ENCODE assay signal across 19 cellular contexts in the genomic region with DNA sequence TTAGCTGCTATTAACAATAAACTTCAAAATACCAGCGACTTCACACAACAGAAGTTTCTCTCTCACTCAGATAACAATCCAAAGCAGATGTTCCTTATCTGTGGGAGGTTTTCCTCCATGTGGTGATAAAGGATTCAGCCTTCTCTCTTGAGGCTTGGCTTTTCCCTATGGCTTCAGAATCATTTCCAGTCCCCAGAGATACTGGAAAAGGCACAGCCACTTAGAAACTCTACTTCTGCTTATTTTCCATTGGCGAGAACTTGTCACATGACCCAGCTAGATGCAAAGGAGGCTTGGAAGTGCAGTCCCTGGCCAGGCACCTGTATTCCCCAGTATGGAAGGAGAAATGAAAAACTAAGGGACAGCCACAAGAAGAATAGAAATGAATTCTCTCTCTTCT.
DNase-seq lines count a peak whose midpoint lies in the region; ATAC-seq and TF ChIP-seq lines count a peak whose summit lies in the region.
"Had no signal": no experiment of that assay in that cellular context is flagged by ENCODE, and none has a peak within 500 bp of the region (broad histone marks: within the 10 kb centered on the region; RNA-seq: fewer than 3 reads in every experiment).

No MANE protein-coding gene starts in this region.

- H2AFZ ChIP-seq in GM23338 (peak overlapping the region; percentile 28; the same call in 1 of the 2 replicates), hepatocyte (no peak overlapping the region)

- 63% methylated on average over 2 of the region's 2 CpGs for WGBS in hepatocyte (ENCODE audit: low lambda C conversion rate, missing lambda C conversion rate)

- no peaks in the 10 kb centered on the region for H3K9me2 ChIP-seq in GM23338 (ENCODE audit: insufficient read depth)
- H3K9me2 ChIP-seq in hepatocyte (replicated peaks; ENCODE audit: insufficient read depth), result no peaks in the 10 kb centered on the region

- H3K36me3 Mint-ChIP-seq in GM23338 (ENCODE audit: low read depth), result no peaks in the 10 kb centered on the region
- H3K36me3 Mint-ChIP-seq: CD4-positive, CD25-positive, alpha-beta regulatory T cell had no signal

- no peaks in the 10 kb centered on the region for H3K36me3 ChIP-seq in A673 (ENCODE audit: insufficient read depth, low read length, poor library complexity, severe bottlenecking)
- H3K36me3 ChIP-seq in GM23338 (ENCODE audit: insufficient read depth), result no peaks in the 10 kb centered on the region
- no peaks in the 10 kb centered on the region for H3K36me3 ChIP-seq in SK-N-MC (ENCODE audit: insufficient read depth, low read length)
- H3K36me3 ChIP-seq in hepatocyte (replicated peaks; ENCODE audit: insufficient read depth, low read depth), result no peaks in the 10 kb centered on the region
- H3K36me3 ChIP-seq: prostate gland, upper lobe of right lung had no signal

- in situ Hi-C loops in ACHN (cut with HindIII; ENCODE audit: low pct_ligation_motif_present, low pct_unique_long_range_greater_than_20kb, low sequenced_read_pairs), result no loop called here

- H3K4me1 Mint-ChIP-seq in GM23338, result no peaks in the 10 kb centered on the region
- H3K4me1 Mint-ChIP-seq: activated CD4-positive, alpha-beta T cell treated with anti-CD3 and anti-CD28 coated beads for 36 hours; CD4-positive, CD25-positive, alpha-beta regulatory T cell had no signal

- peaks cover 2% of the 10 kb centered on the region for H3K27me3 Mint-ChIP-seq in GM23338 (ENCODE audit: insufficient read depth, low read depth, poor library complexity)

- POLR2A ChIA-PET in A673 (lab: Charles Lee; ENCODE audit: low non-redundant PET), result no interaction called here

- H3K27ac Mint-ChIP-seq in GM23338, result no peak overlapping the region
- H3K27ac Mint-ChIP-seq: activated CD4-positive, alpha-beta T cell treated with anti-CD3 and anti-CD28 coated beads for 36 hours; activated naive CD4-positive, alpha-beta T cell treated with anti-CD3 and anti-CD28 coated beads for 36 hours; CD4-positive, CD25-positive, alpha-beta regulatory T cell had no signal

- CTCF ChIA-PET in A673 (lab: Charles Lee), result interaction anchor here (1.5 kb wide), 1 partner anchor 60 kb away, joined by 6 read pairs; no protein-coding TSS in a partner anchor

- no peak overlapping the region for H3K4me3 Mint-ChIP-seq in GM23338
- H3K4me3 Mint-ChIP-seq: activated CD4-positive, alpha-beta T cell treated with anti-CD3 and anti-CD28 coated beads for 36 hours; activated naive CD4-positive, alpha-beta T cell treated with anti-CD3 and anti-CD28 coated beads for 36 hours; activated T-cell treated with anti-CD3 and anti-CD28 coated beads, Interleukin-2, amount 50 U/mL, for 4 hours had no signal

- ATAC-seq in GM23338, result peak; percentile 56
- ATAC-seq: activated CD4-positive, alpha-beta T cell treated with anti-CD3 and anti-CD28 coated beads for 36 hours; activated T-cell treated with anti-CD3 and anti-CD28 coated beads, Interleukin-2, amount 50 U/mL, for 4 hours; mucosa of descending colon; upper lobe of right lung had no signal

- H3K4me3 ChIP-seq in A673 (ENCODE audit: low read depth, low read length, poor library complexity, severe bottlenecking) (peak overlapping the region; percentile 20), GM23338 (no peak overlapping the region), SK-N-MC (peak overlapping the region; percentile 72), hepatocyte (no peak overlapping the region)
- H3K4me3 ChIP-seq: dorsolateral prefrontal cortex, mucosa of descending colon, prostate gland, upper lobe of right lung had no signal

- BruUV-seq in A673 (replicated peaks; lab: Mats Ljungman, UMichigan), result no TSS peak

- H4K20me1 ChIP-seq in GM23338 (replicated peaks; ENCODE audit: insufficient read depth), result no peaks in the 10 kb centered on the region
- no peaks in the 10 kb centered on the region for H4K20me1 ChIP-seq in hepatocyte (ENCODE audit: insufficient read depth, poor library complexity, severe bottlenecking)

- H3K27ac ChIP-seq in A673 (ENCODE audit: low read depth, low read length, poor library complexity, severe bottlenecking), result peak overlapping the region; percentile 39
- H3K27ac ChIP-seq in GM23338 (ENCODE audit: low read depth), result no peak overlapping the region
- peak overlapping the region; percentile 86 for H3K27ac ChIP-seq in SK-N-MC
- peak overlapping the region; percentile 36 for H3K27ac ChIP-seq in hepatocyte
- H3K27ac ChIP-seq: foreskin keratinocyte, prostate gland, upper lobe of right lung had no signal

- H3K27me3 ChIP-seq in A673 (replicated peaks; ENCODE audit: insufficient read depth, low read depth, low read length, poor library complexity) (no peaks in the 10 kb centered on the region), GM23338 (ENCODE audit: insufficient read depth) (no peaks in the 10 kb centered on the region), hepatocyte (no peaks in the 10 kb centered on the region)
- H3K27me3 ChIP-seq: foreskin keratinocyte had no signal

- no peak overlapping the region for H3K9ac ChIP-seq in SK-N-MC (ENCODE audit: insufficient read length)

- H3K4me2 ChIP-seq in GM23338 (no peak overlapping the region), hepatocyte (no peak overlapping the region)

- intact Hi-C loops in A673 (cut with micrococcal nuclease; ENCODE audit: unreplicated experiment), result no loop called here

- H3K9me3 Mint-ChIP-seq in GM23338, result no peaks in the 10 kb centered on the region
- H3K9me3 Mint-ChIP-seq: activated naive CD4-positive, alpha-beta T cell treated with anti-CD3 and anti-CD28 coated beads for 36 hours; activated T-cell treated with anti-CD3 and anti-CD28 coated beads, Interleukin-2, amount 50 U/mL, for 4 hours had no signal

- peak; percentile 91 for DNase-seq in A673 (ENCODE audit: low spot score)
- DNase-seq in GM23338 (ENCODE audit: low spot score), result peak; percentile 15
- peak; percentile 30 for DNase-seq in SK-N-MC (ENCODE audit: low read depth, low spot score)
- no peak for DNase-seq in hepatocyte (ENCODE audit: low spot score)
- DNase-seq in occipital lobe (lab: John Stamatoyannopoulos, UW), result no peak
- DNase-seq in ACHN, result no peak
- no peak for DNase-seq in cortex of kidney (lab: John Stamatoyannopoulos, UW)
- DNase-seq: activated CD4-positive, alpha-beta T cell treated with anti-CD3 and anti-CD28 coated beads for 36 hours; activated naive CD4-positive, alpha-beta T cell treated with anti-CD3 and anti-CD28 coated beads for 36 hours; activated T-cell treated with anti-CD3 and anti-CD28 coated beads, Interleukin-2, amount 50 U/mL, for 4 hours; CD4-positive, CD25-positive, alpha-beta regulatory T cell; NCI-H1436 treated with DMSO at 0.1 percent for 48 hours; Right ventricle myocardium superior; T-helper 1 cell; upper lobe of right lung had no signal

- H3K9me3 ChIP-seq in A673 (ENCODE audit: low read depth, low read length, poor library complexity, severe bottlenecking) (no peaks in the 10 kb centered on the region), SK-N-MC (ENCODE audit: low read depth, low read length) (no peaks in the 10 kb centered on the region), hepatocyte (ENCODE audit: low read depth) (no peaks in the 10 kb centered on the region)
- H3K9me3 ChIP-seq: mucosa of descending colon, prostate gland, upper lobe of right lung had no signal

- H3K79me2 ChIP-seq in GM23338 (replicated peaks; ENCODE audit: insufficient read depth) (no peaks in the 10 kb centered on the region), hepatocyte (no peaks in the 10 kb centered on the region)

- H3F3A ChIP-seq in GM23338 (replicated peaks; ENCODE audit: low read depth), result no peaks in the 10 kb centered on the region

- peaks cover 28% of the 10 kb centered on the region for H3K4me1 ChIP-seq in A673 (ENCODE audit: insufficient read depth, low read length, poor library complexity, severe bottlenecking)
- no peaks in the 10 kb centered on the region for H3K4me1 ChIP-seq in GM23338 (ENCODE audit: insufficient read depth)
- H3K4me1 ChIP-seq in hepatocyte (ENCODE audit: insufficient read depth), result peaks cover 19% of the 10 kb centered on the region
- H3K4me1 ChIP-seq: prostate gland, upper lobe of right lung had no signal

- no peak for TF ChIP-seq CTCF in A673 (conservative IDR thresholded peaks at IDR 0.05; ENCODE audit: low read depth, low read length)
- TF ChIP-seq CTCF in GM23338 (conservative IDR thresholded peaks at IDR 0.05; ENCODE audit: low read depth in 2 of 2), result no peak
- no peak for TF ChIP-seq CTCF in hepatocyte (IDR thresholded peaks at IDR 0.05; ENCODE audit: poor library complexity)

TF ChIP-seq in GM23338, 12 proteins besides CTCF, POLR2A, EP300 and RAD21 (continues in another document):
- no peak for TF ChIP-seq NANOG (IDR thresholded peaks at IDR 0.05; ENCODE audit: borderline replicate concordance)
- no peak for TF ChIP-seq ZNF331 (CRISPR knock-in tag; IDR thresholded peaks at IDR 0.05; ENCODE audit: low read depth)
- TF ChIP-seq EZH2 (IDR thresholded peaks at IDR 0.05; ENCODE audit: low read depth, unreplicated experiment), result no peak
- TF ChIP-seq, protein P1, sequence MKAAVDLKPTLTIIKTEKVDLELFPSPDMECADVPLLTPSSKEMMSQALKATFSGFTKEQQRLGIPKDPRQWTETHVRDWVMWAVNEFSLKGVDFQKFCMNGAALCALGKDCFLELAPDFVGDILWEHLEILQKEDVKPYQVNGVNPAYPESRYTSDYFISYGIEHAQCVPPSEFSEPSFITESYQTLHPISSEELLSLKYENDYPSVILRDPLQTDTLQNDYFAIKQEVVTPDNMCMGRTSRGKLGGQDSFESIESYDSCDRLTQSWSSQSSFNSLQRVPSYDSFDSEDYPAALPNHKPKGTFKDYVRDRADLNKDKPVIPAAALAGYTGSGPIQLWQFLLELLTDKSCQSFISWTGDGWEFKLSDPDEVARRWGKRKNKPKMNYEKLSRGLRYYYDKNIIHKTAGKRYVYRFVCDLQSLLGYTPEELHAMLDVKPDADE (IDR thresholded peaks at IDR 0.05), result no peak

Comparison
In these comparisons a context has a peak if more than half of its experiments do, and no peak if none do; other contexts are left out.
1. DNase-seq: peak in A673 (single experiment), GM23338 (single experiment) and SK-N-MC (single experiment); none in hepatocyte (single experiment), occipital lobe (single experiment), ACHN (single experiment) and cortex of kidney (single experiment).
2. H3K4me3 ChIP-seq: peak in A673 (single experiment) and SK-N-MC (single experiment); none in GM23338 (single experiment) and hepatocyte (single experiment).